In the genomic region with DNA sequence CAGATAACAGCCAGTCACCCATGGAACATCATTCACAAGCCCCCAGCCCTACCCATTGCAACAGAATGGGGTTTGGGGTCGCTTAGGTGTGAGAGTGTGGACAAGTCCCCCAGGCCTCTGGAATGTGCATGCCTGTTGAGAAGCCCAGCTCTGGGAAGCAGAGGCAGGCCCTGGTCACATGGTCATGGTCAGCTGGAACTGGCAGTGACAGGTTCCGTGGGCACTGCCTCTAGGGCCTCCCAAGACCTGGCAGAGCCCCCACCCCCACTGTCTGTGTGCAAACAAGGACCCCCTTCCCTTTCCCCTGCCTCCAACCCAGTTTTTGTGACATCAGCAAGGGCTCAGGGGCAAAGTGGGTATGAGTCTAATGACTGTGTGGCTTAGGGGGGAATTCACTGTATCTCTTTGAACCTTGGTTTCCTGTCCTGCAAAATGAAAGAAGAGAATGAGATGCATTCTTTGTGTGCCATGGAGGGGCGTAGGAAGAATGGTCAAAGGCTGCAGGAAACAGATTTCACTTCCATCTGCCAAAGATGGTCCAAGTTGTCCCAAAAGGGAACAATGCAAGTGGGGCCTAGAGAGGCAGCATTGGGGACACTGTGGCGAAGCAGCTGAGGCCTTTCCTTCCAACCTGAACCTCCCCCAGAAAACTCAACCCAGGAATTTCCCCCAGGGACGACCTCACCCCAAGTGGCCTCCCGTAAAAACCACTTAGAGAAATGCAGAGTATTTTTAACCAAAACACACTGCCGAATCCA, we compare ENCODE assay signal across 15 cellular contexts. TPM values are rescaled to one million over a fixed set of nuclear protein-coding genes. Genes with fewer than 3 reads are reported as not detected.
DNase-seq lines count a peak whose midpoint lies in the region; ATAC-seq and TF ChIP-seq lines count a peak whose summit lies in the region.
"Had no signal": no experiment of that assay in that cellular context is flagged by ENCODE, and none has a peak within 500 bp of the region (broad histone marks: within the 10 kb centered on the region; RNA-seq: fewer than 3 reads in every experiment).

No MANE protein-coding gene starts in this region.

- no peaks in the 10 kb centered on the region for H4K20me1 ChIP-seq in Loucy (ENCODE audit: insufficient read depth, low read length, poor library complexity, severe bottlenecking)

- peak overlapping the region in 3 of 4 donors; percentile 2 to 41 (median 29) for H3K27ac ChIP-seq in gastrocnemius medialis
- H3K27ac ChIP-seq: gastroesophageal sphincter, HL-60 had no signal

- H3K4me3 ChIP-seq in Loucy (ENCODE audit: low read length, poor library complexity, severe bottlenecking) (peak overlapping the region; percentile 27), gastrocnemius medialis (no peak overlapping the region)
- H3K4me3 ChIP-seq: gastroesophageal sphincter, smooth muscle cell had no signal

- ATAC-seq in gastrocnemius medialis = no peak
- ATAC-seq in GM19035 (IDR thresholded peaks at IDR 0.05; ENCODE audit: unreplicated experiment) = no peak
- no peak for ATAC-seq in HG03139 (IDR thresholded peaks at IDR 0.05; ENCODE audit: unreplicated experiment)
- ATAC-seq: gastroesophageal sphincter had no signal

- no peak overlapping the region for H3K4me3 Mint-ChIP-seq in endothelial cell (ENCODE audit: unreplicated experiment)
- H3K4me3 Mint-ChIP-seq: activated B cell treated with CpG ODN at 0.5 μM for 24 hours; CD14-positive monocyte; central memory CD8-positive, alpha-beta T cell had no signal

- H3K9ac ChIP-seq in Loucy (ENCODE audit: low read depth, low read length, poor library complexity, severe bottlenecking) = peak overlapping the region; percentile 45

- no peaks in the 10 kb centered on the region for H3K9me3 Mint-ChIP-seq in endothelial cell (ENCODE audit: unreplicated experiment)
- H3K9me3 Mint-ChIP-seq: activated B cell treated with CpG ODN at 0.5 μM for 24 hours; CD14-positive monocyte; central memory CD8-positive, alpha-beta T cell had no signal

- no peak for TF ChIP-seq POLR2A in gastrocnemius medialis (IDR thresholded peaks at IDR 0.05)

- intact Hi-C loops in gastrocnemius medialis (cut with DNase I; ENCODE audit: low total_unique reads) = no loop called here

- H3K27me3 Mint-ChIP-seq in endothelial cell (ENCODE audit: unreplicated experiment) = peaks cover 2% of the 10 kb centered on the region
- H3K27me3 Mint-ChIP-seq: activated B cell treated with CpG ODN at 0.5 μM for 24 hours; central memory CD8-positive, alpha-beta T cell had no signal

- no peak overlapping the region for H2AFZ ChIP-seq in Loucy (ENCODE audit: low read length)

- peak; percentile 47 for DNase-seq in GF-D8 (lab: John Stamatoyannopoulos, UW)
- no peak for DNase-seq in endothelial cell (ENCODE audit: low spot score)
- no peak for DNase-seq in gastrocnemius medialis
- DNase-seq in activated gamma-delta T cell treated with Interleukin-2 at 50 U/mL for 16 hours = no peak
- DNase-seq: activated B cell treated with CpG ODN at 0.5 μM for 24 hours; activated CD8-positive, alpha-beta memory T cell treated with anti-CD3 and anti-CD28 coated beads, Interleukin-2, amount 50 U/mL, for 4 hours; occipital lobe had no signal

- peak overlapping the region; percentile 61 for H3K4me2 ChIP-seq in Loucy (ENCODE audit: low read depth, low read length, poor library complexity, severe bottlenecking)
- H3K4me2 ChIP-seq: smooth muscle cell had no signal

- H3K4me1 ChIP-seq in Loucy (ENCODE audit: insufficient read depth, low read length, poor library complexity, severe bottlenecking) (peaks cover 20% of the 10 kb centered on the region), gastrocnemius medialis (peaks cover 9 to 15% of the 10 kb centered on the region in 2 donors)

- 0 out of 2 replicates have a peak, but pooled peaks cover 3% of the 10 kb centered on the region for H3F3A ChIP-seq in Loucy (ENCODE audit: low read depth)

- H3K27ac Mint-ChIP-seq in endothelial cell (ENCODE audit: unreplicated experiment) = peak overlapping the region; percentile 92
- H3K27ac Mint-ChIP-seq: activated B cell treated with CpG ODN at 0.5 μM for 24 hours had no signal

- H3K36me3 ChIP-seq in Loucy (ENCODE audit: insufficient read depth, low read length) = no peaks in the 10 kb centered on the region
- H3K36me3 ChIP-seq in gastrocnemius medialis = no peaks in the 10 kb centered on the region

- H3K9me2 ChIP-seq in Loucy (replicated peaks; ENCODE audit: low read depth, low read length) = no peaks in the 10 kb centered on the region

- in situ Hi-C loops in gastrocnemius medialis (cut with MboI; ENCODE audit: low sequenced_read_pairs in 4 of 4) = no loop called here

- no peak for TF ChIP-seq CTCF in Loucy (conservative IDR thresholded peaks at IDR 0.05; ENCODE audit: low read length)
- no peak for TF ChIP-seq CTCF in endothelial cell (IDR thresholded peaks at IDR 0.05; ENCODE audit: unreplicated experiment)
- TF ChIP-seq CTCF in gastrocnemius medialis (IDR thresholded peaks at IDR 0.05 in 4 of 5, conservative IDR thresholded peaks at IDR 0.05 in 1 of 5) = no peak

- H3K79me2 ChIP-seq in Loucy (ENCODE audit: insufficient read depth, low read length) = no peaks in the 10 kb centered on the region

- peaks cover 25% of the 10 kb centered on the region for H3K4me1 Mint-ChIP-seq in endothelial cell (ENCODE audit: unreplicated experiment)

- H3K27me3 ChIP-seq in Loucy (ENCODE audit: insufficient read depth, low read length, poor library complexity, severe bottlenecking) (peaks cover 4% of the 10 kb centered on the region), gastrocnemius medialis (no peaks in the 10 kb centered on the region)
- H3K27me3 ChIP-seq: gastroesophageal sphincter had no signal

- peaks cover 12% of the 10 kb centered on the region for H3K36me3 Mint-ChIP-seq in endothelial cell (ENCODE audit: low read depth, unreplicated experiment)

- no peaks in the 10 kb centered on the region for H3K9me3 ChIP-seq in Loucy (ENCODE audit: insufficient read depth, low read depth, low read length)
- no peaks in the 10 kb centered on the region for H3K9me3 ChIP-seq in gastrocnemius medialis
- H3K9me3 ChIP-seq: gastroesophageal sphincter had no signal

RNA-seq across cellular contexts. Expression of a gene that starts 34.7 kb away (rescaled TPM):
- total RNA-seq in endothelial cell (ENCODE audit: unreplicated experiment) = 284 TPM
- 10 to 100 TPM; 20.0 to 51.0 (median 43.3) TPM for total RNA-seq in gastrocnemius medialis

RNA-seq across cellular contexts. Expression of a gene that starts 54.4 kb away (rescaled TPM):
- total RNA-seq in endothelial cell (ENCODE audit: unreplicated experiment) = 48.1 TPM
- total RNA-seq in gastrocnemius medialis = 100 to 1,000 TPM; 123 to 186 (median 170) TPM
